In the genomic region with DNA sequence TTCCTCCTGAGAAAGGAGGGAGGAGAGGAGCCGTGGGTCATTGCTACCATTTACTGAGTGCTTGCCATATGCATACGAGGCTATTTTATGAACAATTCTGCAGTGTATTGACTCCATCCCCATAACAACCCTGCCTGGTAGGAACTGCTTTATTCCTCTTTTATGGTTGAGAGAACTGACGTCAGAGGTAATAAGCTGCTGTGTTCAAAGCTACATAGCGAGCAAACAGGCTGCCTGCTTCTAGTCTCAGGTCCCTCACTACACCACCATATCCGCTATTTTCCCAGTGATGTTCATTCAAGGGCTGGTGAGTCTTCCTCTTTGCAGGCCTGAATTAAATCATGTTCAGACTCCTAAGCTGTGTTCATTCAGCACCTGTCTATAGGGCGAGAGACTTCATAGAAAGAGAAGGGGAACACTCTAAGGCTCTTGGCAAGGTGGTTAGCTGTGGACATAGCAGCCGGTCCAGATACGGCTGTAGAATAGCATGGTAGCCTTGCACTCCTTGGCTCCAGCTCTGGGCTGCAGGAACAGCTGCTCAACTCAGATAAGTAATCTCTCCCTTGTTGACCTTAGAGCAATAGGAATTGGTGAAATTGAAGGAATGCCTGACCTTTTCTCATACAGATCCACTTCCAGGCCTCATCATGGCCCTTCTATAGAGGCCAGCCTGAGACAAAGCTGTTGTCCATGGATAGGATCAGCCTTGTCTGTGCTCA, we compare ENCODE assay signal across 1 cellular context.
TF ChIP-seq lines count a peak whose summit lies in the region.

No MANE protein-coding gene starts in this region.

TF ChIP-seq in K562, 482 proteins besides CTCF, POLR2A, EP300 and RAD21 (continued from another document and continues in another):
- TF ChIP-seq ZNF280B (CRISPR knock-in tag; IDR thresholded peaks at IDR 0.05) (no peak), ZBTB2 (IDR thresholded peaks at IDR 0.05) (no peak), TEAD4 (IDR thresholded peaks at IDR 0.05; ENCODE audit: low read length) (peak; percentile 91), TEAD4 (CRISPR knock-in tag; IDR thresholded peaks at IDR 0.05; ENCODE audit: borderline replicate concordance) (no peak), GTF2F1 (IDR thresholded peaks at IDR 0.05; ENCODE audit: low read depth, low read length) (no peak), ZBTB12 (CRISPR knock-in tag; IDR thresholded peaks at IDR 0.05) (no peak), NR2C1 (IDR thresholded peaks at IDR 0.05) (peak; percentile 65), NR2C1 (tag; IDR thresholded peaks at IDR 0.05) (peak; percentile 76), CHD1 (IDR thresholded peaks at IDR 0.05; ENCODE audit: low read length) (no peak), CREB3L1 (IDR thresholded peaks at IDR 0.05; ENCODE audit: borderline replicate concordance, low read depth) (no peak), ZNF584 (CRISPR knock-in tag; IDR thresholded peaks at IDR 0.05; ENCODE audit: low read depth) (no peak), CBFA2T2 (conservative IDR thresholded peaks at IDR 0.05) (peak; percentile 85), ESRRB (CRISPR knock-in tag; IDR thresholded peaks at IDR 0.05; ENCODE audit: borderline replicate concordance) (no peak), ZNF395 (CRISPR knock-in tag; IDR thresholded peaks at IDR 0.05) (peak; percentile 67), IRF9 (tag; IDR thresholded peaks at IDR 0.05) (no peak), GATAD2A (IDR thresholded peaks at IDR 0.05) (no peak), CLOCK (CRISPR knock-in tag; IDR thresholded peaks at IDR 0.05; ENCODE audit: borderline replicate concordance) (no peak), ZNF431 (CRISPR knock-in tag; IDR thresholded peaks at IDR 0.05) (peak; percentile 88), POLR2AphosphoS5 (IDR thresholded peaks at IDR 0.05; ENCODE audit: control insufficient read depth, insufficient read depth, low read depth, low read length) (peak; percentile 71), BRF2 (IDR thresholded peaks at IDR 0.05; ENCODE audit: borderline replicate concordance, insufficient read depth, insufficient read length) (no peak), ID3 (CRISPR knock-in tag; IDR thresholded peaks at IDR 0.05) (no peak), ID3 (tag; IDR thresholded peaks at IDR 0.05) (peak; percentile 96), SIN3A (IDR thresholded peaks at IDR 0.05; ENCODE audit: borderline replicate concordance in 2 of 2, control insufficient read depth in 1 of 2, low read depth in 2 of 2, low read length in 2 of 2) (no peak), ZNF197 (CRISPR knock-in tag; IDR thresholded peaks at IDR 0.05; ENCODE audit: low read depth) (no peak), RBM17 (IDR thresholded peaks at IDR 0.05; ENCODE audit: borderline replicate concordance, low read depth, low read length) (no peak), ZSCAN32 (CRISPR knock-in tag; IDR thresholded peaks at IDR 0.05) (no peak), TAF9B (IDR thresholded peaks at IDR 0.05; ENCODE audit: partially characterized antibody) (no peak), ZNF311 (CRISPR knock-in tag; IDR thresholded peaks at IDR 0.05) (no peak), TAF1 (IDR thresholded peaks at IDR 0.05; ENCODE audit: control insufficient read depth, extremely low read depth, insufficient read depth, low read length, severe bottlenecking) (no peak), SMAD1 (IDR thresholded peaks at IDR 0.05; ENCODE audit: low read depth, low read length, partially characterized antibody) (no peak), ZNF41 (CRISPR knock-in tag; conservative IDR thresholded peaks at IDR 0.05) (no peak)
- TF ChIP-seq, protein P1, sequence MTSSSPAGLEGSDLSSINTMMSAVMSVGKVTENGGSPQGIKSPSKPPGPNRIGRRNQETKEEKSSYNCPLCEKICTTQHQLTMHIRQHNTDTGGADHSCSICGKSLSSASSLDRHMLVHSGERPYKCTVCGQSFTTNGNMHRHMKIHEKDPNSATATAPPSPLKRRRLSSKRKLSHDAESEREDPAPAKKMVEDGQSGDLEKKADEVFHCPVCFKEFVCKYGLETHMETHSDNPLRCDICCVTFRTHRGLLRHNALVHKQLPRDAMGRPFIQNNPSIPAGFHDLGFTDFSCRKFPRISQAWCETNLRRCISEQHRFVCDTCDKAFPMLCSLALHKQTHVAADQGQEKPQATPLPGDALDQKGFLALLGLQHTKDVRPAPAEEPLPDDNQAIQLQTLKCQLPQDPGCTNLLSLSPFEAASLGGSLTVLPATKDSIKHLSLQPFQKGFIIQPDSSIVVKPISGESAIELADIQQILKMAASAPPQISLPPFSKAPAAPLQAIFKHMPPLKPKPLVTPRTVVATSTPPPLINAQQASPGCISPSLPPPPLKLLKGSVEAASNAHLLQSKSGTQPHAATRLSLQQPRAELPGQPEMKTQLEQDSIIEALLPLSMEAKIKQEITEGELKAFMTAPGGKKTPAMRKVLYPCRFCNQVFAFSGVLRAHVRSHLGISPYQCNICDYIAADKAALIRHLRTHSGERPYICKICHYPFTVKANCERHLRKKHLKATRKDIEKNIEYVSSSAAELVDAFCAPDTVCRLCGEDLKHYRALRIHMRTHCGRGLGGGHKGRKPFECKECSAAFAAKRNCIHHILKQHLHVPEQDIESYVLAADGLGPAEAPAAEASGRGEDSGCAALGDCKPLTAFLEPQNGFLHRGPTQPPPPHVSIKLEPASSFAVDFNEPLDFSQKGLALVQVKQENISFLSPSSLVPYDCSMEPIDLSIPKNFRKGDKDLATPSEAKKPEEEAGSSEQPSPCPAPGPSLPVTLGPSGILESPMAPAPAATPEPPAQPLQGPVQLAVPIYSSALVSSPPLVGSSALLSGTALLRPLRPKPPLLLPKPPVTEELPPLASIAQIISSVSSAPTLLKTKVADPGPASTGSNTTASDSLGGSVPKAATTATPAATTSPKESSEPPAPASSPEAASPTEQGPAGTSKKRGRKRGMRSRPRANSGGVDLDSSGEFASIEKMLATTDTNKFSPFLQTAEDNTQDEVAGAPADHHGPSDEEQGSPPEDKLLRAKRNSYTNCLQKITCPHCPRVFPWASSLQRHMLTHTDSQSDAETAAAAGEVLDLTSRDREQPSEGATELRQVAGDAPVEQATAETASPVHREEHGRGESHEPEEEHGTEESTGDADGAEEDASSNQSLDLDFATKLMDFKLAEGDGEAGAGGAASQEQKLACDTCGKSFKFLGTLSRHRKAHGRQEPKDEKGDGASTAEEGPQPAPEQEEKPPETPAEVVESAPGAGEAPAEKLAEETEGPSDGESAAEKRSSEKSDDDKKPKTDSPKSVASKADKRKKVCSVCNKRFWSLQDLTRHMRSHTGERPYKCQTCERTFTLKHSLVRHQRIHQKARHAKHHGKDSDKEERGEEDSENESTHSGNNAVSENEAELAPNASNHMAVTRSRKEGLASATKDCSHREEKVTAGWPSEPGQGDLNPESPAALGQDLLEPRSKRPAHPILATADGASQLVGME (CRISPR knock-in tag; IDR thresholded peaks at IDR 0.05), result no peak
